28 cellular contexts compared by ENCODE assay signal in the genomic region with DNA sequence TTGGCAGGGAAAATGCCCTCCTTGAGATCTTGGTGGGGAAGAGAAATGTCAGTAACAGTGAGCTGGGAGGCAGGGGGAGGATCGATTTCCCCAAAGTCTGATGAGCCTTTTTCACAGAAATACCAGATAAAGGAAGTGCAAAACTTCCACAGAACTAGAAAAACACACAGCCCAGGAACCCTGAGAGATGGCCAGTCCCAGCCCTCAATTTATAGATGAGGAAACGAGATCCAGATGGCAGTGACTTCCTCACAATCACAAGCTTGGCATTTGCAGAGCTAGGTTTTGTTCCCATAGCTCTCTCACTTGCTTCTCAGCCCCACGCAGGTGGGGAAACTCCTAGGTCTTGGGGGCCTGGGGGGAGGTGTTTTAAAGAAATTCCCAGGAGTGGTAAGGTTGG. TPM values are rescaled to one million over a fixed set of nuclear protein-coding genes. Genes with fewer than 3 reads are reported as not detected.
DNase-seq lines count a peak whose midpoint lies in the region; ATAC-seq and TF ChIP-seq lines count a peak whose summit lies in the region.
"Had no signal": no experiment of that assay in that cellular context is flagged by ENCODE, and none has a peak within 500 bp of the region (broad histone marks: within the 10 kb centered on the region; RNA-seq: fewer than 3 reads in every experiment).

No MANE protein-coding gene starts in this region.

- H2BK120ac ChIP-seq in mesendoderm (ENCODE audit: low read depth, low read length), result no peak overlapping the region

- H3K23ac ChIP-seq in mesendoderm (ENCODE audit: low read length), result no peak overlapping the region

- peaks cover 10% of the 10 kb centered on the region for H3K27me3 ChIP-seq in mesendoderm (ENCODE audit: insufficient read depth, low read length, poor library complexity)

- no peak overlapping the region for H2BK5ac ChIP-seq in mesendoderm (ENCODE audit: low read length)

- no peak overlapping the region for H3K4me2 ChIP-seq in mesendoderm (ENCODE audit: low read length)

- no peak overlapping the region for H3K4me3 Mint-ChIP-seq in chondrocyte (ENCODE audit: unreplicated experiment)
- H3K4me3 Mint-ChIP-seq: activated CD4-positive, alpha-beta T cell treated with anti-CD3 and anti-CD28 coated beads, Interleukin-2, amount 10 ng/mL, durations not matched to agents 24 days and 14 days; memory B cell; naive thymus-derived CD8-positive, alpha-beta T cell had no signal

- no peaks in the 10 kb centered on the region for H3K79me2 ChIP-seq in mesendoderm (ENCODE audit: control insufficient read depth, insufficient read depth, low read length)
- H3K79me2 ChIP-seq: parathyroid adenoma had no signal

- H3K4me1 Mint-ChIP-seq in chondrocyte (ENCODE audit: low read depth), result peaks cover 37% of the 10 kb centered on the region

- no peaks in the 10 kb centered on the region for H3K79me1 ChIP-seq in mesendoderm (ENCODE audit: low read length)

- H3K56ac ChIP-seq in mesendoderm (ENCODE audit: low read length), result peak overlapping the region; percentile 42

- H2BK15ac ChIP-seq in mesendoderm (replicated peaks; ENCODE audit: low read depth), result no peak overlapping the region

- no peak overlapping the region for H3K4ac ChIP-seq in mesendoderm (ENCODE audit: low read depth, low read length)

- H3K36me3 ChIP-seq in mesendoderm (ENCODE audit: control insufficient read depth, insufficient read depth, low read length), result no peaks in the 10 kb centered on the region
- H3K36me3 ChIP-seq: brain microvascular endothelial cell, HAP-1 had no signal

- TF ChIP-seq CTCF in chondrocyte (IDR thresholded peaks at IDR 0.05), result no peak

- ATAC-seq in GM19455 (IDR thresholded peaks at IDR 0.05; ENCODE audit: unreplicated experiment), result no peak
- no peak for ATAC-seq in HG02610 (IDR thresholded peaks at IDR 0.05; ENCODE audit: unreplicated experiment)
- ATAC-seq: foreskin keratinocyte; naive thymus-derived CD8-positive, alpha-beta T cell; sciatic nerve had no signal

- H3K9ac ChIP-seq in mesendoderm (ENCODE audit: low read length), result no peak overlapping the region
- H3K9ac ChIP-seq: parathyroid adenoma had no signal

- peak overlapping the region; percentile 90 for H3K27ac Mint-ChIP-seq in chondrocyte (ENCODE audit: unreplicated experiment)
- H3K27ac Mint-ChIP-seq: activated CD4-positive, alpha-beta T cell treated with anti-CD3 and anti-CD28 coated beads, Interleukin-2, amount 10 ng/mL, durations not matched to agents 24 days and 14 days; activated T-helper 2 cell treated with anti-CD3 and anti-CD28 coated beads, Interferon-gamma antibody, Interleukin-2, Interleukin-4, amounts not matched to agents 10 μg/mL and 5 μg/mL and 100 μg/mL, durations not matched to agents 14 hours and 24 hours and 36 hours; memory B cell; naive thymus-derived CD8-positive, alpha-beta T cell had no signal

- H3K27me3 Mint-ChIP-seq in chondrocyte (ENCODE audit: low read depth), result peaks cover 18% of the 10 kb centered on the region

- peak; percentile 37 for DNase-seq in AG20443 (ENCODE audit: low spot score)
- DNase-seq in MV-4-11 (lab: John Stamatoyannopoulos, UW), result peak; percentile 77
- no peak for DNase-seq in chondrocyte (ENCODE audit: low spot score)
- DNase-seq in mesendoderm, result no peak
- DNase-seq in dermis blood vessel endothelial cell, result no peak
- no peak for DNase-seq in activated CD8-positive, alpha-beta memory T cell treated with anti-CD3 and anti-CD28 coated beads for 24 hours
- DNase-seq: ACHN; activated CD4-positive, alpha-beta T cell treated with anti-CD3 and anti-CD28 coated beads, Interleukin-2, amount 10 ng/mL, durations not matched to agents 24 days and 14 days; activated CD8-positive, alpha-beta memory T cell treated with anti-CD3 and anti-CD28 coated beads, Interleukin-2, amount 50 U/mL, for 4 hours; brain microvascular endothelial cell; DND-41; foreskin keratinocyte; naive thymus-derived CD8-positive, alpha-beta T cell; NCI-H1092 treated with DMSO at 0.1 percent for 48 hours; NCI-H2029 treated with DMSO at 0.1 percent for 48 hours; NCI-H510A; NK-92 treated with Interleukin-12 subunit alpha and Interleukin-12 subunit beta, amount 100 ng/mL, for 24 hours had no signal

- no peak overlapping the region for H3K4me3 ChIP-seq in mesendoderm (ENCODE audit: low read length)
- H3K4me3 ChIP-seq: HAP-1 had no signal

- no peaks in the 10 kb centered on the region for H3K4me1 ChIP-seq in mesendoderm (ENCODE audit: control insufficient read depth, low read depth, low read length)
- H3K4me1 ChIP-seq: foreskin keratinocyte, parathyroid adenoma had no signal

- H4K5ac ChIP-seq in mesendoderm (ENCODE audit: low read length), result no peak overlapping the region

- H3K36me3 Mint-ChIP-seq in chondrocyte (ENCODE audit: low read depth), result no peaks in the 10 kb centered on the region

- H3K27ac ChIP-seq in mesendoderm (ENCODE audit: low read depth, low read length), result no peak overlapping the region
- H3K27ac ChIP-seq: brain microvascular endothelial cell, foreskin keratinocyte, parathyroid adenoma had no signal

- no peak overlapping the region for H4K8ac ChIP-seq in mesendoderm (ENCODE audit: low read depth, low read length)

- WGBS in mesendoderm (ENCODE audit: extremely low coverage, insufficient coverage, low lambda C conversion rate), result no CpG with 5 or more reads among the region's 3 CpGs

- no peak overlapping the region for H2AK5ac ChIP-seq in mesendoderm (ENCODE audit: low read length)

- no peak overlapping the region for H3K18ac ChIP-seq in mesendoderm (ENCODE audit: low read length)

- H3K9me3 Mint-ChIP-seq in chondrocyte (ENCODE audit: low read depth), result no peaks in the 10 kb centered on the region
- H3K9me3 Mint-ChIP-seq: activated CD4-positive, alpha-beta T cell treated with anti-CD3 and anti-CD28 coated beads, Interleukin-2, amount 10 ng/mL, durations not matched to agents 24 days and 14 days; activated T-helper 2 cell treated with anti-CD3 and anti-CD28 coated beads, Interferon-gamma antibody, Interleukin-2, Interleukin-4, amounts not matched to agents 10 μg/mL and 5 μg/mL and 100 μg/mL, durations not matched to agents 14 hours and 24 hours and 36 hours; naive thymus-derived CD8-positive, alpha-beta T cell had no signal

RNA-seq across cellular contexts. Expression of gene GGTA1, which starts 3.8 kb away (rescaled TPM):
- total RNA-seq in chondrocyte (0.46 to 3.2 TPM (median 2.5 TPM) in 3 replicates), dermis blood vessel endothelial cell (6.2 and 8.7 TPM in 2 replicates)
- polyA plus RNA-seq in mesendoderm (2013, experiment 1 of 2), result not detected
- polyA plus RNA-seq in mesendoderm (2013, experiment 2 of 2), result not detected
- total RNA-seq: activated CD4-positive, alpha-beta T cell treated with anti-CD3 and anti-CD28 coated beads, Interleukin-2, amount 10 ng/mL, durations not matched to agents 24 days and 14 days; activated T-helper 2 cell treated with anti-CD3 and anti-CD28 coated beads, Interferon-gamma antibody, Interleukin-2, Interleukin-4, amounts not matched to agents 10 μg/mL and 5 μg/mL and 100 μg/mL, durations not matched to agents 14 hours and 24 hours and 36 hours; endothelial cell of umbilical vein; foreskin keratinocyte; HT1080; naive thymus-derived CD8-positive, alpha-beta T cell; RPMI7951 had no signal
- polyA plus RNA-seq: endothelial cell of umbilical vein, foreskin keratinocyte, keratinocyte had no signal

Comparison
In these comparisons a context has a peak if more than half of its experiments do, and no peak if none do; other contexts are left out.
1. DNase-seq: peak in AG20443 (single experiment) and MV-4-11 (single experiment); none in chondrocyte (single experiment), mesendoderm (single experiment), dermis blood vessel endothelial cell (single experiment) and activated CD8-positive, alpha-beta memory T cell treated with anti-CD3 and anti-CD28 coated beads for 24 hours (single experiment).